ENCODE assay signal across 1 cellular context in genomic region chr2:158457092-158457825, GRCh38.
TF ChIP-seq lines count a peak whose summit lies in the region.

No MANE protein-coding gene starts in this region.

TF ChIP-seq in HCT116, 20 proteins besides CTCF, POLR2A, EP300 and RAD21 (continued from another document):
- no peak for TF ChIP-seq REST (IDR thresholded peaks at IDR 0.05; ENCODE audit: low read depth)
- no peak; the same call in none of the 2 replicates for TF ChIP-seq SIN3A (IDR thresholded peaks at IDR 0.05; ENCODE audit: low read depth)
- TF ChIP-seq ELF1 (IDR thresholded peaks at IDR 0.05; ENCODE audit: borderline replicate concordance, low read depth) = no peak
- no peak for TF ChIP-seq EGR1 (IDR thresholded peaks at IDR 0.05; ENCODE audit: low read depth)
TF ChIP-seq in HCT116: peak in this region for 4.
